In genomic region chr1:60970081-60970509, GRCh38 we compare ENCODE assay signal across 8 cellular contexts.
DNase-seq lines count a peak whose midpoint lies in the region; ATAC-seq and TF ChIP-seq lines count a peak whose summit lies in the region.

No MANE protein-coding gene starts in this region.

- no peaks in the 10 kb centered on the region for H4K20me1 ChIP-seq in GM23338 (replicated peaks; ENCODE audit: insufficient read depth)

- CTCF ChIA-PET in RWPE1 (lab: Yijun Ruan, JAX) = interaction anchor here (0.6 to 0.7 kb wide), 5 partner anchors 70 to 1080 kb away, joined by 3 to 4 read pairs (median 3); no protein-coding TSS in a partner anchor
- CTCF ChIA-PET in activated CD4-positive, alpha-beta T cell treated with anti-CD3 and anti-CD28 coated beads, Interleukin-2, amount 10 ng/mL, durations not matched to agents 7 days and 5 days (lab: Charles Lee) = no interaction called here

- H3K36me3 ChIP-seq in GM23338 (ENCODE audit: insufficient read depth) = no peaks in the 10 kb centered on the region

- in situ Hi-C loops in KBM-7 (cut with MboI; ENCODE audit: low pct_unique_long_range_greater_than_20kb, low sequenced_read_pairs) = no loop called here

- peaks cover 27% of the 10 kb centered on the region for H3K4me1 Mint-ChIP-seq in GM23338
- H3K4me1 Mint-ChIP-seq in activated CD4-positive, alpha-beta T cell treated with anti-CD3 and anti-CD28 coated beads, Interleukin-2, amount 10 ng/mL, durations not matched to agents 7 days and 5 days = no peaks in the 10 kb centered on the region

- peak; percentile 30 for DNase-seq in GM23338 (ENCODE audit: low spot score)
- DNase-seq in RWPE1 (ENCODE audit: low spot score) = peak; percentile 54
- DNase-seq in foreskin keratinocyte = peak in 1 of 2 donors; percentile 26
- DNase-seq in retina = peak; percentile 77
- DNase-seq in activated CD4-positive, alpha-beta T cell treated with anti-CD3 and anti-CD28 coated beads for 1 hour = no peak
- no peak for DNase-seq in KBM-7
- no peak for DNase-seq in activated CD4-positive, alpha-beta T cell treated with anti-CD3 and anti-CD28 coated beads, Interleukin-2, amount 10 ng/mL, durations not matched to agents 7 days and 5 days

- H3K4me2 ChIP-seq in GM23338 = peak overlapping the region; percentile 25; the same call in 1 of the 2 replicates

- no peak overlapping the region for H3K4me3 Mint-ChIP-seq in GM23338
- H3K4me3 Mint-ChIP-seq in activated CD4-positive, alpha-beta T cell treated with anti-CD3 and anti-CD28 coated beads, Interleukin-2, amount 10 ng/mL, durations not matched to agents 7 days and 5 days = no peak overlapping the region

- ATAC-seq in GM23338 (peak; percentile 67), foreskin keratinocyte (peak; percentile 16), HG03342 (IDR thresholded peaks at IDR 0.05; ENCODE audit: unreplicated experiment) (no peak)

- H3K27me3 Mint-ChIP-seq in GM23338 (ENCODE audit: insufficient read depth, low read depth, poor library complexity) = peaks cover 10% of the 10 kb centered on the region
- peaks cover 11% of the 10 kb centered on the region for H3K27me3 Mint-ChIP-seq in activated CD4-positive, alpha-beta T cell treated with anti-CD3 and anti-CD28 coated beads, Interleukin-2, amount 10 ng/mL, durations not matched to agents 7 days and 5 days

- H3K27ac ChIP-seq in GM23338 (ENCODE audit: low read depth) = no peak overlapping the region
- no peak overlapping the region for H3K27ac ChIP-seq in RWPE1
- H3K27ac ChIP-seq in foreskin keratinocyte = no peak overlapping the region

- H3K27me3 ChIP-seq in GM23338 (ENCODE audit: insufficient read depth) = no peaks in the 10 kb centered on the region
- no peaks in the 10 kb centered on the region for H3K27me3 ChIP-seq in foreskin keratinocyte

- peaks cover 27% of the 10 kb centered on the region for H3K36me3 Mint-ChIP-seq in GM23338 (ENCODE audit: low read depth)
- H3K36me3 Mint-ChIP-seq in activated CD4-positive, alpha-beta T cell treated with anti-CD3 and anti-CD28 coated beads, Interleukin-2, amount 10 ng/mL, durations not matched to agents 7 days and 5 days (ENCODE audit: low read depth) = no peaks in the 10 kb centered on the region

- no peaks in the 10 kb centered on the region for H3F3A ChIP-seq in GM23338 (replicated peaks; ENCODE audit: low read depth)

- H3K4me1 ChIP-seq in GM23338 (ENCODE audit: insufficient read depth) = peaks cover 6% of the 10 kb centered on the region
- peaks cover 13% of the 10 kb centered on the region for H3K4me1 ChIP-seq in foreskin keratinocyte

- no peak overlapping the region for H3K27ac Mint-ChIP-seq in GM23338
- no peak overlapping the region for H3K27ac Mint-ChIP-seq in activated CD4-positive, alpha-beta T cell treated with anti-CD3 and anti-CD28 coated beads, Interleukin-2, amount 10 ng/mL, durations not matched to agents 7 days and 5 days

- peaks cover 37% of the 10 kb centered on the region for H3K9me3 Mint-ChIP-seq in GM23338
- peaks cover 15% of the 10 kb centered on the region for H3K9me3 Mint-ChIP-seq in activated CD4-positive, alpha-beta T cell treated with anti-CD3 and anti-CD28 coated beads, Interleukin-2, amount 10 ng/mL, durations not matched to agents 7 days and 5 days

- H3K4me3 ChIP-seq in GM23338 = no peak overlapping the region

- POLR2A ChIA-PET in RWPE1 (lab: Yijun Ruan, JAX; ENCODE audit: low non-redundant PET) = no interaction called here
- POLR2A ChIA-PET in activated CD4-positive, alpha-beta T cell treated with anti-CD3 and anti-CD28 coated beads, Interleukin-2, amount 10 ng/mL, durations not matched to agents 7 days and 5 days (lab: Charles Lee) = no interaction called here

- peak; percentile 34 to 52 for TF ChIP-seq CTCF in GM23338 (conservative IDR thresholded peaks at IDR 0.05; ENCODE audit: low read depth in 2 of 2)
- peak; percentile 52 for TF ChIP-seq CTCF in RWPE1 (conservative IDR thresholded peaks at IDR 0.05; ENCODE audit: low read depth)
- peak; percentile 74 for TF ChIP-seq CTCF in foreskin keratinocyte (conservative IDR thresholded peaks at IDR 0.05)

- H2AFZ ChIP-seq in GM23338 = 0 out of 2 replicates have a peak overlapping the region, but pooled peaks have one; percentile 21

- no peaks in the 10 kb centered on the region for H3K79me2 ChIP-seq in GM23338 (replicated peaks; ENCODE audit: insufficient read depth)

- H3K9me2 ChIP-seq in GM23338 (ENCODE audit: insufficient read depth) = peaks cover 4% of the 10 kb centered on the region; the same call in 1 of the 2 replicates

TF ChIP-seq in GM23338, 12 proteins besides CTCF, POLR2A, EP300 and RAD21:
- no peak for TF ChIP-seq CREB1 (CRISPR knock-in tag; IDR thresholded peaks at IDR 0.05; ENCODE audit: low read depth)
- no peak for TF ChIP-seq JUNB (IDR thresholded peaks at IDR 0.05; ENCODE audit: unreplicated experiment)
- no peak for TF ChIP-seq ZNF331 (CRISPR knock-in tag; IDR thresholded peaks at IDR 0.05; ENCODE audit: low read depth)
- TF ChIP-seq POLR2AphosphoS5 (IDR thresholded peaks at IDR 0.05; ENCODE audit: low read depth) = no peak
- TF ChIP-seq ZNF114 (CRISPR knock-in tag; IDR thresholded peaks at IDR 0.05) = no peak
- TF ChIP-seq, protein P1, sequence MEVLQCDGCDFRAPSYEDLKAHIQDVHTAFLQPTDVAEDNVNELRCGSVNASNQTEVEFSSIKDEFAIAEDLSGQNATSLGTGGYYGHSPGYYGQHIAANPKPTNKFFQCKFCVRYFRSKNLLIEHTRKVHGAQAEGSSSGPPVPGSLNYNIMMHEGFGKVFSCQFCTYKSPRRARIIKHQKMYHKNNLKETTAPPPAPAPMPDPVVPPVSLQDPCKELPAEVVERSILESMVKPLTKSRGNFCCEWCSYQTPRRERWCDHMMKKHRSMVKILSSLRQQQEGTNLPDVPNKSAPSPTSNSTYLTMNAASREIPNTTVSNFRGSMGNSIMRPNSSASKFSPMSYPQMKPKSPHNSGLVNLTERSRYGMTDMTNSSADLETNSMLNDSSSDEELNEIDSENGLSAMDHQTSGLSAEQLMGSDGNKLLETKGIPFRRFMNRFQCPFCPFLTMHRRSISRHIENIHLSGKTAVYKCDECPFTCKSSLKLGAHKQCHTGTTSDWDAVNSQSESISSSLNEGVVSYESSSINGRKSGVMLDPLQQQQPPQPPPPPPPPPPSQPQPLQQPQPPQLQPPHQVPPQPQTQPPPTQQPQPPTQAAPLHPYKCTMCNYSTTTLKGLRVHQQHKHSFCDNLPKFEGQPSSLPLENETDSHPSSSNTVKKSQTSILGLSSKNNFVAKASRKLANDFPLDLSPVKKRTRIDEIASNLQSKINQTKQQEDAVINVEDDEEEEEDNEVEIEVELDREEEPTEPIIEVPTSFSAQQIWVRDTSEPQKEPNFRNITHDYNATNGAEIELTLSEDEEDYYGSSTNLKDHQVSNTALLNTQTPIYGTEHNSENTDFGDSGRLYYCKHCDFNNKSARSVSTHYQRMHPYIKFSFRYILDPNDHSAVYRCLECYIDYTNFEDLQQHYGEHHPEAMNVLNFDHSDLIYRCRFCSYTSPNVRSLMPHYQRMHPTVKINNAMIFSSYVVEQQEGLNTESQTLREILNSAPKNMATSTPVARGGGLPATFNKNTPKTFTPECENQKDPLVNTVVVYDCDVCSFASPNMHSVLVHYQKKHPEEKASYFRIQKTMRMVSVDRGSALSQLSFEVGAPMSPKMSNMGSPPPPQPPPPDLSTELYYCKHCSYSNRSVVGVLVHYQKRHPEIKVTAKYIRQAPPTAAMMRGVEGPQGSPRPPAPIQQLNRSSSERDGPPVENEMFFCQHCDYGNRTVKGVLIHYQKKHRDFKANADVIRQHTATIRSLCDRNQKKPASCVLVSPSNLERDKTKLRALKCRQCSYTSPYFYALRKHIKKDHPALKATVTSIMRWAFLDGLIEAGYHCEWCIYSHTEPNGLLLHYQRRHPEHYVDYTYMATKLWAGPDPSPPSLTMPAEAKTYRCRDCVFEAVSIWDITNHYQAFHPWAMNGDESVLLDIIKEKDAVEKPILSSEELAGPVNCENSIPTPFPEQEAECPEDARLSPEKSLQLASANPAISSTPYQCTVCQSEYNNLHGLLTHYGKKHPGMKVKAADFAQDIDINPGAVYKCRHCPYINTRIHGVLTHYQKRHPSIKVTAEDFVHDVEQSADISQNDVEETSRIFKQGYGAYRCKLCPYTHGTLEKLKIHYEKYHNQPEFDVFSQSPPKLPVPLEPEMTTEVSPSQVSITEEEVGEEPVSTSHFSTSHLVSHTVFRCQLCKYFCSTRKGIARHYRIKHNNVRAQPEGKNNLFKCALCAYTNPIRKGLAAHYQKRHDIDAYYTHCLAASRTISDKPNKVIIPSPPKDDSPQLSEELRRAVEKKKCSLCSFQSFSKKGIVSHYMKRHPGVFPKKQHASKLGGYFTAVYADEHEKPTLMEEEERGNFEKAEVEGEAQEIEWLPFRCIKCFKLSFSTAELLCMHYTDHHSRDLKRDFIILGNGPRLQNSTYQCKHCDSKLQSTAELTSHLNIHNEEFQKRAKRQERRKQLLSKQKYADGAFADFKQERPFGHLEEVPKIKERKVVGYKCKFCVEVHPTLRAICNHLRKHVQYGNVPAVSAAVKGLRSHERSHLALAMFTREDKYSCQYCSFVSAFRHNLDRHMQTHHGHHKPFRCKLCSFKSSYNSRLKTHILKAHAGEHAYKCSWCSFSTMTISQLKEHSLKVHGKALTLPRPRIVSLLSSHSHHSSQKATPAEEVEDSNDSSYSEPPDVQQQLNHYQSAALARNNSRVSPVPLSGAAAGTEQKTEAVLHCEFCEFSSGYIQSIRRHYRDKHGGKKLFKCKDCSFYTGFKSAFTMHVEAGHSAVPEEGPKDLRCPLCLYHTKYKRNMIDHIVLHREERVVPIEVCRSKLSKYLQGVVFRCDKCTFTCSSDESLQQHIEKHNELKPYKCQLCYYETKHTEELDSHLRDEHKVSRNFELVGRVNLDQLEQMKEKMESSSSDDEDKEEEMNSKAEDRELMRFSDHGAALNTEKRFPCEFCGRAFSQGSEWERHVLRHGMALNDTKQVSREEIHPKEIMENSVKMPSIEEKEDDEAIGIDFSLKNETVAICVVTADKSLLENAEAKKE (CRISPR knock-in tag; IDR thresholded peaks at IDR 0.05) = no peak
- TF ChIP-seq STAT1 (IDR thresholded peaks at IDR 0.05; ENCODE audit: unreplicated experiment) = no peak

Comparison
In these comparisons a context has a peak if more than half of its experiments do, and no peak if none do; other contexts are left out.
1. DNase-seq: peak in GM23338 (single experiment), RWPE1 (single experiment) and retina (single experiment); none in activated CD4-positive, alpha-beta T cell treated with anti-CD3 and anti-CD28 coated beads for 1 hour (single experiment), KBM-7 (single experiment) and activated CD4-positive, alpha-beta T cell treated with anti-CD3 and anti-CD28 coated beads, Interleukin-2, amount 10 ng/mL, durations not matched to agents 7 days and 5 days (single experiment).
2. Peak in every context shown above with its lines, with median percentiles within 50 percentile points of each other: CTCF ChIP-seq.